Comparison of ENCODE assay signal across 10 cellular contexts in the genomic region with DNA sequence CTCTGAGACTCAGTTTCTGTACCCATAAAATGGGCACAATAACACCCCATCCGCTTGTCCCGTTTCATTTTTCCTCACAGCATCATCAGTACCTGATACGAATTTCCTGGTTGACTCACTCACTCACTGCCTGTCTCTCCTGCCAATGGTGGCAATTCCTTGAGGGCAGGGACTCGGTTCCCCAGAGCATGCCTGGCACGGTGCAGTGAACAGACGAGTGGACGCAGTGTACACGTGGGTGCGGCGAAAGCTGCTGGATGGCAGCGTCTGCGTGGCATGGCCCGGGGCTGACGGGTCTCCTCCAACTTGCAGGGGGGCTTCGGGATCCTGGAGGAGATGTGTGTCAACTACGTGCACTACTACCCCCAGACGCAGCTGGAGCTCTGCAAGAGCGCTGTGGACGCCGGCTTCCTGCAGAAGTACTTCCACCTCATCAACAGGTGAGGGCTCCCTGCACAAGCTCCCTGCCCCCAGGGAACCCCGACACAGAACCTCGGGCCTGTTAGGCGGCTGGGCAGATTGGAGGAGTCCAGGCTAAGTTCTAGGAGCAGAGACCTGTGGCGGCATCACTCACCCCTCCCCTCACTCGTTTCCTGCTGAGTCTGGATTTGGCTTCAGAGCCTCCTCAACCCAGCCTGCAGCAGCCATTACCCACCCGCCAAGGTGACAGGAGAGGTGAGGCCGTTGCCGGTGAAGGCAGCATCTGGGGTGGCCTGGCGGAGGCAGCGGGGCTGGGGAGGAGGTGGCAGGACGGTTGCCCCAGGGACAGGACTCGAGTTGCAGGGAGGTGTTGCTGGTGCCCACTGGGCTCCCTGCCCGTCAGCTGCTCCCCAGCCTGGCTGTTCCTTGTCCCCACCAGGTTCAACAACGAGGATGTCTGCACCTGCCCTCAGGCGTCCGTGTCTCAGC.
A peak's percentile ranks its signal among the peaks of the same experiment; 100 is the strongest.
DNase-seq lines count a peak whose midpoint lies in the region; ATAC-seq lines count a peak whose summit lies in the region.
"Had no signal": no experiment of that assay in that cellular context is flagged by ENCODE, and none has a peak within 500 bp of the region (broad histone marks: within the 10 kb centered on the region; RNA-seq: fewer than 3 reads in every experiment).

No MANE protein-coding gene starts in this region.

- ATAC-seq in activated CD4-positive, CD25-positive, alpha-beta regulatory T cell treated with anti-CD3 and anti-CD28 coated beads, Interleukin-2, amount 50 U/mL, for 24 hours = no peak
- ATAC-seq: K562 had no signal

- DNase-seq in NCI-H510A treated with DMSO at 0.1 percent for 48 hours (lab: John Stamatoyannopoulos, UW) (peak; percentile 79), NCI-H510A (lab: John Stamatoyannopoulos, UW) (no peak), T follicular helper cell (ENCODE audit: low read depth) (peak; percentile 37), HUDEP-2 (lab: John Stamatoyannopoulos, UW; ENCODE audit: unreplicated experiment in 76 of 76) (no peak), COR-L47 (lab: John Stamatoyannopoulos, UW) (no peak)
- DNase-seq in activated effector memory CD4-positive, alpha-beta T cell treated with Interleukin-2 at 50 U/mL for 16 hours = peak; percentile 41
- peak; percentile 24 for DNase-seq in stimulated activated CD4-positive, alpha-beta T cell treated with anti-CD3 and anti-CD28 coated beads, Interleukin-1b, Interleukin-23, amount 100 ng/mL, for 48 hours
- DNase-seq: ACHN had no signal

Comparison
In these comparisons a context has a peak if more than half of its experiments do, and no peak if none do; other contexts are left out.
1. DNase-seq: peak in NCI-H510A treated with DMSO at 0.1 percent for 48 hours (single experiment), T follicular helper cell (single experiment), activated effector memory CD4-positive, alpha-beta T cell treated with Interleukin-2 at 50 U/mL for 16 hours (single experiment) and stimulated activated CD4-positive, alpha-beta T cell treated with anti-CD3 and anti-CD28 coated beads, Interleukin-1b, Interleukin-23, amount 100 ng/mL, for 48 hours (single experiment); none in NCI-H510A (single experiment), HUDEP-2 (0 of 76) and COR-L47 (single experiment).